In genomic region chr16:50167603-50168002, GRCh38 we compare ENCODE assay signal across 1 cellular context.
TF ChIP-seq lines count a peak whose summit lies in the region.

No MANE protein-coding gene starts in this region.

TF ChIP-seq in GM12878, 131 proteins besides CTCF, POLR2A, EP300 and RAD21 (continued from another document):
- TF ChIP-seq ATF3 (IDR thresholded peaks at IDR 0.05; ENCODE audit: borderline replicate concordance, extremely low read depth, low read depth, low read length) (no peak), RCOR1 (conservative IDR thresholded peaks at IDR 0.05; ENCODE audit: low read depth, low read length) (no peak), FOS (IDR thresholded peaks at IDR 0.05; ENCODE audit: borderline replicate concordance, extremely low read depth, insufficient read length) (no peak)
